ENCODE assay signal across 1 cellular context in the genomic region with DNA sequence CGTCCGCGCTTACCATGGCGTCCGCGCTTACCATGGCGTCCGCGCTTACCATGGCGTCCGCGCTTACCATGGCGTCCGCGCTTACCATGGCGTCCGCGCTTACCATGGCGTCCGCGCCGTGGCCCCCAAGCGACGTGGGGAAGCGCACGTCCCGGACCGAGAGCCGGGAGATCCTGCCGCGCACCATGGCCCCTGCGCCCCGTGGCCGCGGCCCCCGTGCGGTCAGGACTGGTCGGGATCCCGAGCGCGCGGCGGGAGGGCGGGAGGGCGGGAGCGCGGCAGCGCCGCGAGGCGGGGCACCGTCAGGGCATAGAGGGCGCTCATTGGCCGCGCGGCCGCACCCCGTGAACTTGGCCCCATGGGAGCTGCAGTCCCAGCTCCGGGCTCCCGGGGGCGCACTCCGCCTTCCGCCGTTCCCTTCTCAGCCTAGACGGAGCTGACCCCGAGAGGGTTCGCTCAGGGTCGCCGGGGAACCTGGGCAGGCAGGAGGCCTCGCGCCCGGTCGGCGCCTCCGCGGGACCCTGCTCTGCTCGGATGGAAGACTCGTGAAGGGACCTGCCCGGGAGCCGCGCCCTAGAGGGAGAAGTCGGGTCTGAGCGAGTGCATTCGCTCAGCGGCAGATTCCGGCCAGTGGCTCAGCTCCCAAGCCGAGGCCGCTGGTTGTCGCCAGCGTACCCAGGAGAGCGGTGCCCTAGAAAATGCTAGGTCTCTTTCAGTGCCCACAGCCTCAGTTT.
TF ChIP-seq lines count a peak whose summit lies in the region.

A gene with protein sequence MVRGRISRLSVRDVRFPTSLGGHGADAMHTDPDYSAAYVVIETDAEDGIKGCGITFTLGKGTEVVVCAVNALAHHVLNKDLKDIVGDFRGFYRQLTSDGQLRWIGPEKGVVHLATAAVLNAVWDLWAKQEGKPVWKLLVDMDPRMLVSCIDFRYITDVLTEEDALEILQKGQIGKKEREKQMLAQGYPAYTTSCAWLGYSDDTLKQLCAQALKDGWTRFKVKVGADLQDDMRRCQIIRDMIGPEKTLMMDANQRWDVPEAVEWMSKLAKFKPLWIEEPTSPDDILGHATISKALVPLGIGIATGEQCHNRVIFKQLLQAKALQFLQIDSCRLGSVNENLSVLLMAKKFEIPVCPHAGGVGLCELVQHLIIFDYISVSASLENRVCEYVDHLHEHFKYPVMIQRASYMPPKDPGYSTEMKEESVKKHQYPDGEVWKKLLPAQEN (minus strand): TSS at position 230 of the 734 bp plus-strand sequence. CDS start 43 bp downstream, at position 187.

TF ChIP-seq in K562, 482 proteins besides CTCF, POLR2A, EP300 and RAD21 (continued from another document and continues in another):
- TF ChIP-seq, protein P1, sequence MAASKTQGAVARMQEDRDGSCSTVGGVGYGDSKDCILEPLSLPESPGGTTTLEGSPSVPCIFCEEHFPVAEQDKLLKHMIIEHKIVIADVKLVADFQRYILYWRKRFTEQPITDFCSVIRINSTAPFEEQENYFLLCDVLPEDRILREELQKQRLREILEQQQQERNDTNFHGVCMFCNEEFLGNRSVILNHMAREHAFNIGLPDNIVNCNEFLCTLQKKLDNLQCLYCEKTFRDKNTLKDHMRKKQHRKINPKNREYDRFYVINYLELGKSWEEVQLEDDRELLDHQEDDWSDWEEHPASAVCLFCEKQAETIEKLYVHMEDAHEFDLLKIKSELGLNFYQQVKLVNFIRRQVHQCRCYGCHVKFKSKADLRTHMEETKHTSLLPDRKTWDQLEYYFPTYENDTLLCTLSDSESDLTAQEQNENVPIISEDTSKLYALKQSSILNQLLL (CRISPR knock-in tag; IDR thresholded peaks at IDR 0.05; ENCODE audit: borderline replicate concordance): no peak
- TF ChIP-seq POLR2AphosphoS5 (IDR thresholded peaks at IDR 0.05; ENCODE audit: control insufficient read depth, insufficient read depth, low read depth, low read length) (peak; percentile 79; the same call in 1 of the 2 replicates), SRSF3 (IDR thresholded peaks at IDR 0.05; ENCODE audit: insufficient read depth, low read length) (no peak), GATAD2A (IDR thresholded peaks at IDR 0.05) (no peak), POLR2B (IDR thresholded peaks at IDR 0.05; ENCODE audit: low read depth, partially characterized antibody) (no peak), NCOA6 (IDR thresholded peaks at IDR 0.05) (no peak), KDM4B (IDR thresholded peaks at IDR 0.05; ENCODE audit: borderline replicate concordance in 2 of 2, low read depth in 1 of 2) (no peak), EHMT2 (IDR thresholded peaks at IDR 0.05) (no peak), FOXP1 (CRISPR knock-in tag; IDR thresholded peaks at IDR 0.05) (peak; percentile 98; the same call in 1 of the 2 replicates), KLF6 (CRISPR knock-in tag; IDR thresholded peaks at IDR 0.05; ENCODE audit: borderline replicate concordance) (no peak), JUN (IDR thresholded peaks at IDR 0.05; ENCODE audit: borderline replicate concordance, low read depth, low read length) (no peak), JUN (CRISPR knock-in tag; IDR thresholded peaks at IDR 0.05; ENCODE audit: borderline replicate concordance) (no peak; the same call in 1 of the 2 replicates), ZNF717 (CRISPR knock-in tag; IDR thresholded peaks at IDR 0.05) (no peak), MTA1 (IDR thresholded peaks at IDR 0.05; ENCODE audit: borderline replicate concordance) (no peak), RBM17 (IDR thresholded peaks at IDR 0.05; ENCODE audit: borderline replicate concordance, low read depth, low read length) (no peak), RCOR1 (IDR thresholded peaks at IDR 0.05; ENCODE audit: borderline replicate concordance in 1 of 2, low read depth in 2 of 2, low read length in 2 of 2) (no peak), KHSRP (IDR thresholded peaks at IDR 0.05) (no peak), ZBTB1 (CRISPR knock-in tag; IDR thresholded peaks at IDR 0.05; ENCODE audit: borderline replicate concordance, low read depth) (0 out of 2 replicates have a peak, but pooled peaks have one; percentile 26), ARID1B (IDR thresholded peaks at IDR 0.05) (no peak), ZNF263 (CRISPR knock-in tag; IDR thresholded peaks at IDR 0.05; ENCODE audit: borderline replicate concordance) (peak; percentile 61), ZNF124 (CRISPR knock-in tag; IDR thresholded peaks at IDR 0.05) (no peak), TARDBP (IDR thresholded peaks at IDR 0.05) (no peak), MECOM (CRISPR knock-in tag; IDR thresholded peaks at IDR 0.05) (no peak), MCM5 (IDR thresholded peaks at IDR 0.05; ENCODE audit: low read depth) (no peak), RBBP5 (IDR thresholded peaks at IDR 0.05; ENCODE audit: borderline replicate concordance, insufficient read depth, low read length, poor library complexity, severe bottlenecking) (no peak), NFE2 (IDR thresholded peaks at IDR 0.05; ENCODE audit: low read depth) (no peak)
- TF ChIP-seq, protein P2, sequence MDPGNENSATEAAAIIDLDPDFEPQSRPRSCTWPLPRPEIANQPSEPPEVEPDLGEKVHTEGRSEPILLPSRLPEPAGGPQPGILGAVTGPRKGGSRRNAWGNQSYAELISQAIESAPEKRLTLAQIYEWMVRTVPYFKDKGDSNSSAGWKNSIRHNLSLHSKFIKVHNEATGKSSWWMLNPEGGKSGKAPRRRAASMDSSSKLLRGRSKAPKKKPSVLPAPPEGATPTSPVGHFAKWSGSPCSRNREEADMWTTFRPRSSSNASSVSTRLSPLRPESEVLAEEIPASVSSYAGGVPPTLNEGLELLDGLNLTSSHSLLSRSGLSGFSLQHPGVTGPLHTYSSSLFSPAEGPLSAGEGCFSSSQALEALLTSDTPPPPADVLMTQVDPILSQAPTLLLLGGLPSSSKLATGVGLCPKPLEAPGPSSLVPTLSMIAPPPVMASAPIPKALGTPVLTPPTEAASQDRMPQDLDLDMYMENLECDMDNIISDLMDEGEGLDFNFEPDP (CRISPR knock-in tag; IDR thresholded peaks at IDR 0.05): no peak
- TF ChIP-seq, protein P3, sequence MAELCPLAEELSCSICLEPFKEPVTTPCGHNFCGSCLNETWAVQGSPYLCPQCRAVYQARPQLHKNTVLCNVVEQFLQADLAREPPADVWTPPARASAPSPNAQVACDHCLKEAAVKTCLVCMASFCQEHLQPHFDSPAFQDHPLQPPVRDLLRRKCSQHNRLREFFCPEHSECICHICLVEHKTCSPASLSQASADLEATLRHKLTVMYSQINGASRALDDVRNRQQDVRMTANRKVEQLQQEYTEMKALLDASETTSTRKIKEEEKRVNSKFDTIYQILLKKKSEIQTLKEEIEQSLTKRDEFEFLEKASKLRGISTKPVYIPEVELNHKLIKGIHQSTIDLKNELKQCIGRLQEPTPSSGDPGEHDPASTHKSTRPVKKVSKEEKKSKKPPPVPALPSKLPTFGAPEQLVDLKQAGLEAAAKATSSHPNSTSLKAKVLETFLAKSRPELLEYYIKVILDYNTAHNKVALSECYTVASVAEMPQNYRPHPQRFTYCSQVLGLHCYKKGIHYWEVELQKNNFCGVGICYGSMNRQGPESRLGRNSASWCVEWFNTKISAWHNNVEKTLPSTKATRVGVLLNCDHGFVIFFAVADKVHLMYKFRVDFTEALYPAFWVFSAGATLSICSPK (IDR thresholded peaks at IDR 0.05; ENCODE audit: borderline replicate concordance): no peak
- TF ChIP-seq, protein P4, sequence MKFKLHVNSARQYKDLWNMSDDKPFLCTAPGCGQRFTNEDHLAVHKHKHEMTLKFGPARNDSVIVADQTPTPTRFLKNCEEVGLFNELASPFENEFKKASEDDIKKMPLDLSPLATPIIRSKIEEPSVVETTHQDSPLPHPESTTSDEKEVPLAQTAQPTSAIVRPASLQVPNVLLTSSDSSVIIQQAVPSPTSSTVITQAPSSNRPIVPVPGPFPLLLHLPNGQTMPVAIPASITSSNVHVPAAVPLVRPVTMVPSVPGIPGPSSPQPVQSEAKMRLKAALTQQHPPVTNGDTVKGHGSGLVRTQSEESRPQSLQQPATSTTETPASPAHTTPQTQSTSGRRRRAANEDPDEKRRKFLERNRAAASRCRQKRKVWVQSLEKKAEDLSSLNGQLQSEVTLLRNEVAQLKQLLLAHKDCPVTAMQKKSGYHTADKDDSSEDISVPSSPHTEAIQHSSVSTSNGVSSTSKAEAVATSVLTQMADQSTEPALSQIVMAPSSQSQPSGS (CRISPR knock-in tag; IDR thresholded peaks at IDR 0.05): no peak
- TF ChIP-seq, protein P5, sequence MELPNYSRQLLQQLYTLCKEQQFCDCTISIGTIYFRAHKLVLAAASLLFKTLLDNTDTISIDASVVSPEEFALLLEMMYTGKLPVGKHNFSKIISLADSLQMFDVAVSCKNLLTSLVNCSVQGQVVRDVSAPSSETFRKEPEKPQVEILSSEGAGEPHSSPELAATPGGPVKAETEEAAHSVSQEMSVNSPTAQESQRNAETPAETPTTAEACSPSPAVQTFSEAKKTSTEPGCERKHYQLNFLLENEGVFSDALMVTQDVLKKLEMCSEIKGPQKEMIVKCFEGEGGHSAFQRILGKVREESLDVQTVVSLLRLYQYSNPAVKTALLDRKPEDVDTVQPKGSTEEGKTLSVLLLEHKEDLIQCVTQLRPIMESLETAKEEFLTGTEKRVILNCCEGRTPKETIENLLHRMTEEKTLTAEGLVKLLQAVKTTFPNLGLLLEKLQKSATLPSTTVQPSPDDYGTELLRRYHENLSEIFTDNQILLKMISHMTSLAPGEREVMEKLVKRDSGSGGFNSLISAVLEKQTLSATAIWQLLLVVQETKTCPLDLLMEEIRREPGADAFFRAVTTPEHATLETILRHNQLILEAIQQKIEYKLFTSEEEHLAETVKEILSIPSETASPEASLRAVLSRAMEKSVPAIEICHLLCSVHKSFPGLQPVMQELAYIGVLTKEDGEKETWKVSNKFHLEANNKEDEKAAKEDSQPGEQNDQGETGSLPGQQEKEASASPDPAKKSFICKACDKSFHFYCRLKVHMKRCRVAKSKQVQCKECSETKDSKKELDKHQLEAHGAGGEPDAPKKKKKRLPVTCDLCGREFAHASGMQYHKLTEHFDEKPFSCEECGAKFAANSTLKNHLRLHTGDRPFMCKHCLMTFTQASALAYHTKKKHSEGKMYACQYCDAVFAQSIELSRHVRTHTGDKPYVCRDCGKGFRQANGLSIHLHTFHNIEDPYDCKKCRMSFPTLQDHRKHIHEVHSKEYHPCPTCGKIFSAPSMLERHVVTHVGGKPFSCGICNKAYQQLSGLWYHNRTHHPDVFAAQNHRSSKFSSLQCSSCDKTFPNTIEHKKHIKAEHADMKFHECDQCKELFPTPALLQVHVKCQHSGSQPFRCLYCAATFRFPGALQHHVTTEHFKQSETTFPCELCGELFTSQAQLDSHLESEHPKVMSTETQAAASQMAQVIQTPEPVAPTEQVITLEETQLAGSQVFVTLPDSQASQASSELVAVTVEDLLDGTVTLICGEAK (IDR thresholded peaks at IDR 0.05): no peak
- TF ChIP-seq, protein P5 (CRISPR knock-in tag; IDR thresholded peaks at IDR 0.05): no peak
- TF ChIP-seq, protein P6, sequence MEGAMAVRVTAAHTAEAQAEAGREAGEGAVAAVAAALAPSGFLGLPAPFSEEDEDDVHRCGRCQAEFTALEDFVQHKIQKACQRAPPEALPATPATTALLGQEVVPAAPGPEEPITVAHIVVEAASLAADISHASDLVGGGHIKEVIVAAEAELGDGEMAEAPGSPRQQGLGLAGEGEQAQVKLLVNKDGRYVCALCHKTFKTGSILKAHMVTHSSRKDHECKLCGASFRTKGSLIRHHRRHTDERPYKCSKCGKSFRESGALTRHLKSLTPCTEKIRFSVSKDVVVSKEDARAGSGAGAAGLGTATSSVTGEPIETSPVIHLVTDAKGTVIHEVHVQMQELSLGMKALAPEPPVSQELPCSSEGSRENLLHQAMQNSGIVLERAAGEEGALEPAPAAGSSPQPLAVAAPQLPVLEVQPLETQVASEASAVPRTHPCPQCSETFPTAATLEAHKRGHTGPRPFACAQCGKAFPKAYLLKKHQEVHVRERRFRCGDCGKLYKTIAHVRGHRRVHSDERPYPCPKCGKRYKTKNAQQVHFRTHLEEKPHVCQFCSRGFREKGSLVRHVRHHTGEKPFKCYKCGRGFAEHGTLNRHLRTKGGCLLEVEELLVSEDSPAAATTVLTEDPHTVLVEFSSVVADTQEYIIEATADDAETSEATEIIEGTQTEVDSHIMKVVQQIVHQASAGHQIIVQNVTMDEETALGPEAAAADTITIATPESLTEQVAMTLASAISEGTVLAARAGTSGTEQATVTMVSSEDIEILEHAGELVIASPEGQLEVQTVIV (CRISPR knock-in tag; IDR thresholded peaks at IDR 0.05; ENCODE audit: borderline replicate concordance): no peak
- TF ChIP-seq, protein P7, sequence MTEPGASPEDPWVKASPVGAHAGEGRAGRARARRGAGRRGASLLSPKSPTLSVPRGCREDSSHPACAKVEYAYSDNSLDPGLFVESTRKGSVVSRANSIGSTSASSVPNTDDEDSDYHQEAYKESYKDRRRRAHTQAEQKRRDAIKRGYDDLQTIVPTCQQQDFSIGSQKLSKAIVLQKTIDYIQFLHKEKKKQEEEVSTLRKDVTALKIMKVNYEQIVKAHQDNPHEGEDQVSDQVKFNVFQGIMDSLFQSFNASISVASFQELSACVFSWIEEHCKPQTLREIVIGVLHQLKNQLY (CRISPR knock-in tag; conservative IDR thresholded peaks at IDR 0.05): no peak
- TF ChIP-seq, protein P8, sequence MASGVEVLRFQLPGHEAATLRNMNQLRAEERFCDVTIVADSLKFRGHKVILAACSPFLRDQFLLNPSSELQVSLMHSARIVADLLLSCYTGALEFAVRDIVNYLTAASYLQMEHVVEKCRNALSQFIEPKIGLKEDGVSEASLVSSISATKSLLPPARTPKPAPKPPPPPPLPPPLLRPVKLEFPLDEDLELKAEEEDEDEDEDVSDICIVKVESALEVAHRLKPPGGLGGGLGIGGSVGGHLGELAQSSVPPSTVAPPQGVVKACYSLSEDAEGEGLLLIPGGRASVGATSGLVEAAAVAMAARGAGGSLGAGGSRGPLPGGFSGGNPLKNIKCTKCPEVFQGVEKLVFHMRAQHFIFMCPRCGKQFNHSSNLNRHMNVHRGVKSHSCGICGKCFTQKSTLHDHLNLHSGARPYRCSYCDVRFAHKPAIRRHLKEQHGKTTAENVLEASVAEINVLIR (CRISPR knock-in tag; IDR thresholded peaks at IDR 0.05): no peak
